In genomic region chr6:47479156-47479541, GRCh38 we compare ENCODE assay signal across 8 cellular contexts. TPM values are rescaled to one million over a fixed set of nuclear protein-coding genes. Genes with fewer than 3 reads are reported as not detected.
A peak's percentile ranks its signal among the peaks of the same experiment; 100 is the strongest.
DNase-seq lines count a peak whose midpoint lies in the region; ATAC-seq and TF ChIP-seq lines count a peak whose summit lies in the region.

No MANE protein-coding gene starts in this region.

- intact Hi-C loops in mucosa of descending colon (cut with DNase I, micrococcal nuclease) = loop anchor here in 1 of 2 donors (10.0 kb wide), 1 partner anchor 64 kb away; no protein-coding TSS in a partner anchor

- no peak for ATAC-seq in mucosa of descending colon
- no peak for ATAC-seq in HG03378 (IDR thresholded peaks at IDR 0.05; ENCODE audit: unreplicated experiment)

- H3K9me3 ChIP-seq in BE2C = no peaks in the 10 kb centered on the region
- no peaks in the 10 kb centered on the region for H3K9me3 ChIP-seq in mucosa of descending colon

- H3K27me3 ChIP-seq in BE2C = no peaks in the 10 kb centered on the region

- DNase-seq in BE2C = no peak
- DNase-seq in Kasumi-1 (lab: John Stamatoyannopoulos, UW) = peak; percentile 19 to 43
- DNase-seq in cardiac fibroblast (ENCODE audit: low read depth in 2 of 2) = peak in 1 of 2 donors; percentile 18
- DNase-seq in mucosa of descending colon = no peak
- DNase-seq in GOT3 (lab: John Stamatoyannopoulos, UW) = no peak
- DNase-seq in NCI-H510A (lab: John Stamatoyannopoulos, UW) = no peak
- no peak for DNase-seq in nucleus accumbens (lab: John Stamatoyannopoulos, UW)

- no peak for TF ChIP-seq CTCF in BE2C (IDR thresholded peaks at IDR 0.05; ENCODE audit: low read depth, low read length)
- no peak for TF ChIP-seq CTCF in cardiac fibroblast (IDR thresholded peaks at IDR 0.05; ENCODE audit: low read depth, low read length)
- TF ChIP-seq CTCF in mucosa of descending colon (IDR thresholded peaks at IDR 0.05) = no peak

- H3K4me3 ChIP-seq in BE2C (ENCODE audit: low read depth, low read length) (peak overlapping the region; percentile 81), cardiac fibroblast (replicated peaks in 1 of 2; ENCODE audit: low read depth in 2 of 2, low read length in 2 of 2) (peak overlapping the region; percentile 91), mucosa of descending colon (peak overlapping the region; percentile 67)

- H3K36me3 ChIP-seq in BE2C = no peaks in the 10 kb centered on the region
- no peaks in the 10 kb centered on the region for H3K36me3 ChIP-seq in mucosa of descending colon (ENCODE audit: low read depth)

- no peaks in the 10 kb centered on the region for H3K4me1 ChIP-seq in BE2C
- H3K4me1 ChIP-seq in mucosa of descending colon (ENCODE audit: low read depth) = peaks cover 26% of the 10 kb centered on the region

RNA-seq across cellular contexts. Expression of gene CD2AP, which starts 1.6 kb away (rescaled TPM):
- polyA plus RNA-seq in BE2C (2012; ENCODE audit: insufficient read depth, insufficient read length, low read depth) = 1.9 TPM
- 100 to 1,000 TPM in 2 of 3 donors, 10 to 100 TPM in 1; 61.7 to 173 (median 104) TPM for total RNA-seq in mucosa of descending colon

Comparison
In these comparisons a context has a peak if more than half of its experiments do, and no peak if none do; other contexts are left out.
1. DNase-seq: peak in Kasumi-1 (2 of 2); none in BE2C (single experiment), mucosa of descending colon (0 of 3), GOT3 (single experiment), NCI-H510A (single experiment) and nucleus accumbens (0 of 56).
2. Peak in every context shown above with its lines, with median percentiles within 50 percentile points of each other: H3K4me3 ChIP-seq.